Comparison of ENCODE assay signal across 8 cellular contexts in genomic region chr9:127980056-127980705, GRCh38. TPM values are rescaled to one million over a fixed set of nuclear protein-coding genes. Genes with fewer than 3 reads are reported as not detected.
DNase-seq lines count a peak whose midpoint lies in the region; ATAC-seq and TF ChIP-seq lines count a peak whose summit lies in the region.

No MANE protein-coding gene starts in this region.

- peak; percentile 27 for ATAC-seq in GM21528 (IDR thresholded peaks at IDR 0.05; ENCODE audit: low FRiP score, unreplicated experiment)
- peak; percentile 37 for ATAC-seq in activated CD8-positive, alpha-beta memory T cell treated with anti-CD3 and anti-CD28 coated beads, Interleukin-2, amount 10 ng/mL, durations not matched to agents 7 days and 5 days

- H3K27ac ChIP-seq in esophagus (ENCODE audit: low read depth in 2 of 2, low read length in 1 of 2): peak overlapping the region; percentile 95 to 96

- peaks cover 11% of the 10 kb centered on the region for H3K36me3 Mint-ChIP-seq in activated CD8-positive, alpha-beta memory T cell treated with anti-CD3 and anti-CD28 coated beads, Interleukin-2, amount 10 ng/mL, durations not matched to agents 7 days and 5 days
- no peaks in the 10 kb centered on the region for H3K36me3 Mint-ChIP-seq in neural crest cell (ENCODE audit: low read depth)

- peaks cover 0 to 9% of the 10 kb centered on the region in 2 donors for H3K36me3 ChIP-seq in esophagus (ENCODE audit: control insufficient read depth in 2 of 2, insufficient read depth in 2 of 2, low read length in 1 of 2)

- no peak for TF ChIP-seq RAD21 in Ishikawa (IDR thresholded peaks at IDR 0.05; ENCODE audit: low read depth)

- 0 to 1% methylated on average over 35 to 62 of the region's 62 CpGs for WGBS in esophagus, 2 donors

- H3K27ac Mint-ChIP-seq in activated CD8-positive, alpha-beta memory T cell treated with anti-CD3 and anti-CD28 coated beads, Interleukin-2, amount 10 ng/mL, durations not matched to agents 7 days and 5 days: peak overlapping the region; percentile 83
- H3K27ac Mint-ChIP-seq in neural crest cell (ENCODE audit: unreplicated experiment): peak overlapping the region; percentile 62

- no peaks in the 10 kb centered on the region for H3K9me3 Mint-ChIP-seq in activated CD8-positive, alpha-beta memory T cell treated with anti-CD3 and anti-CD28 coated beads, Interleukin-2, amount 10 ng/mL, durations not matched to agents 7 days and 5 days (ENCODE audit: low read depth)
- H3K9me3 Mint-ChIP-seq in neural crest cell: no peaks in the 10 kb centered on the region

- no peaks in the 10 kb centered on the region for H3K27me3 Mint-ChIP-seq in activated CD8-positive, alpha-beta memory T cell treated with anti-CD3 and anti-CD28 coated beads, Interleukin-2, amount 10 ng/mL, durations not matched to agents 7 days and 5 days
- no peaks in the 10 kb centered on the region for H3K27me3 Mint-ChIP-seq in neural crest cell (ENCODE audit: low read depth)

- peaks cover 57% of the 10 kb centered on the region for H3K4me1 Mint-ChIP-seq in activated CD8-positive, alpha-beta memory T cell treated with anti-CD3 and anti-CD28 coated beads, Interleukin-2, amount 10 ng/mL, durations not matched to agents 7 days and 5 days
- peaks cover 52% of the 10 kb centered on the region for H3K4me1 Mint-ChIP-seq in neural crest cell

- peaks cover 14 to 30% of the 10 kb centered on the region in 2 donors for H3K4me1 ChIP-seq in esophagus (ENCODE audit: control insufficient read depth in 2 of 2, insufficient read depth in 2 of 2, low read length in 1 of 2)

- no peaks in the 10 kb centered on the region for H3K27me3 ChIP-seq in esophagus (ENCODE audit: control insufficient read depth in 1 of 2, insufficient read depth in 2 of 2, low read length in 2 of 2)

- peak; percentile 69 for DNase-seq in ELF-1 (ENCODE audit: low read depth, low spot score)
- no peak for DNase-seq in activated CD8-positive, alpha-beta memory T cell treated with anti-CD3 and anti-CD28 coated beads, Interleukin-2, amount 10 ng/mL, durations not matched to agents 7 days and 5 days
- peak; percentile 29 for DNase-seq in neural crest cell (ENCODE audit: low read depth, low spot score)
- no peak for DNase-seq in COLO829 (ENCODE audit: low spot score)
- DNase-seq in occipital lobe (lab: John Stamatoyannopoulos, UW): no peak

- TF ChIP-seq CTCF in neural crest cell (conservative IDR thresholded peaks at IDR 0.05): no peak

- CTCF ChIA-PET in activated CD8-positive, alpha-beta memory T cell treated with anti-CD3 and anti-CD28 coated beads, Interleukin-2, amount 10 ng/mL, durations not matched to agents 7 days and 5 days (lab: Charles Lee): interaction anchor here (0.8 to 7.2 kb wide), 11 partner anchors 9 to 137 kb away, joined by 3 to 64 read pairs (median 5); no protein-coding TSS in a partner anchor

- TF ChIP-seq EP300 in Ishikawa (IDR thresholded peaks at IDR 0.05; ENCODE audit: borderline replicate concordance): no peak

- H3K9me3 ChIP-seq in esophagus (ENCODE audit: control insufficient read depth in 2 of 2, insufficient read depth in 1 of 2, low read depth in 1 of 2, low read length in 1 of 2): no peaks in the 10 kb centered on the region

- H3K4me3 Mint-ChIP-seq in activated CD8-positive, alpha-beta memory T cell treated with anti-CD3 and anti-CD28 coated beads, Interleukin-2, amount 10 ng/mL, durations not matched to agents 7 days and 5 days: peak overlapping the region; percentile 97
- H3K4me3 Mint-ChIP-seq in neural crest cell: peak overlapping the region; percentile 97

- peak overlapping the region; percentile 87 to 98 for H3K4me3 ChIP-seq in esophagus (ENCODE audit: low read depth in 1 of 2, low read length in 2 of 2)

TF ChIP-seq in Ishikawa, 13 proteins besides CTCF, POLR2A, EP300 and RAD21:
- TF ChIP-seq, protein P1, sequence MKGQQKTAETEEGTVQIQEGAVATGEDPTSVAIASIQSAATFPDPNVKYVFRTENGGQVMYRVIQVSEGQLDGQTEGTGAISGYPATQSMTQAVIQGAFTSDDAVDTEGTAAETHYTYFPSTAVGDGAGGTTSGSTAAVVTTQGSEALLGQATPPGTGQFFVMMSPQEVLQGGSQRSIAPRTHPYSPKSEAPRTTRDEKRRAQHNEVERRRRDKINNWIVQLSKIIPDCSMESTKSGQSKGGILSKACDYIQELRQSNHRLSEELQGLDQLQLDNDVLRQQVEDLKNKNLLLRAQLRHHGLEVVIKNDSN (IDR thresholded peaks at IDR 0.05): no peak
- TF ChIP-seq EGR1 (IDR thresholded peaks at IDR 0.05) (peak; percentile 92), NFIC (IDR thresholded peaks at IDR 0.05) (peak; percentile 10; the same call in 1 of the 2 replicates)

RNA-seq across cellular contexts. Expression of gene EEIG1, which starts 0.6 kb away (rescaled TPM):
- total RNA-seq in activated CD8-positive, alpha-beta memory T cell treated with anti-CD3 and anti-CD28 coated beads, Interleukin-2, amount 10 ng/mL, durations not matched to agents 7 days and 5 days: 100 to 1,000 TPM in 1 of 2 experiments, 10 to 100 TPM in 1; 60.8 to 116 TPM
- 10 to 100 TPM; 34.3 to 53.1 TPM for polyA plus RNA-seq in esophagus
- total RNA-seq in neural crest cell (53.5 and 71.1 TPM in 2 replicates), occipital lobe (2.7 TPM)

RNA-seq across cellular contexts. Expression of gene DPM2, which starts 42.5 kb away (rescaled TPM):
- total RNA-seq in activated CD8-positive, alpha-beta memory T cell treated with anti-CD3 and anti-CD28 coated beads, Interleukin-2, amount 10 ng/mL, durations not matched to agents 7 days and 5 days: 10 to 100 TPM; 51.4 to 53.5 TPM
- polyA plus RNA-seq in esophagus: 10 to 100 TPM; 25.2 to 28.2 TPM
- total RNA-seq in neural crest cell (52.2 and 59.1 TPM in 2 replicates), occipital lobe (11.4 TPM)

RNA-seq across cellular contexts. Expression of gene PIP5KL1, which starts 49.6 kb away (rescaled TPM):
- total RNA-seq in activated CD8-positive, alpha-beta memory T cell treated with anti-CD3 and anti-CD28 coated beads, Interleukin-2, amount 10 ng/mL, durations not matched to agents 7 days and 5 days: 1 to 10 TPM; 1.8 to 2.6 TPM
- polyA plus RNA-seq in esophagus: 1 to 10 TPM; 2.7 to 4.8 TPM
- total RNA-seq in neural crest cell (2.6 and 3.4 TPM in 2 replicates), occipital lobe (1.4 TPM)

Comparison
In these comparisons a context has a peak if more than half of its experiments do, and no peak if none do; other contexts are left out.
1. DNase-seq: peak in ELF-1 (single experiment) and neural crest cell (single experiment); none in activated CD8-positive, alpha-beta memory T cell treated with anti-CD3 and anti-CD28 coated beads, Interleukin-2, amount 10 ng/mL, durations not matched to agents 7 days and 5 days (single experiment), COLO829 (single experiment) and occipital lobe (single experiment).
2. RNA of gene EEIG1, which starts 0.6 kb away (total RNA-seq): 60.8 to 116 TPM in activated CD8-positive, alpha-beta memory T cell treated with anti-CD3 and anti-CD28 coated beads, Interleukin-2, amount 10 ng/mL, durations not matched to agents 7 days and 5 days and 53.5 to 71.1 TPM in neural crest cell; 2.7 TPM in occipital lobe (single experiment); every median in the first group is over 10 times any median in the second.